Comparison of ENCODE assay signal across 1 cellular context in genomic region chrX:153972368-153973126, GRCh38.
TF ChIP-seq lines count a peak whose summit lies in the region.

A gene with protein sequence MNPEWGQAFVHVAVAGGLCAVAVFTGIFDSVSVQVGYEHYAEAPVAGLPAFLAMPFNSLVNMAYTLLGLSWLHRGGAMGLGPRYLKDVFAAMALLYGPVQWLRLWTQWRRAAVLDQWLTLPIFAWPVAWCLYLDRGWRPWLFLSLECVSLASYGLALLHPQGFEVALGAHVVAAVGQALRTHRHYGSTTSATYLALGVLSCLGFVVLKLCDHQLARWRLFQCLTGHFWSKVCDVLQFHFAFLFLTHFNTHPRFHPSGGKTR (plus strand): TSS chrX:153972754. CDS start chrX:153982063, 9,309 bp downstream.

TF ChIP-seq in H1, 55 proteins besides CTCF, POLR2A, EP300 and RAD21 (continued from another document):
- no peak for TF ChIP-seq KDM5A (IDR thresholded peaks at IDR 0.05; ENCODE audit: low read length)
- peak; percentile 68 for TF ChIP-seq POLR2AphosphoS5 (IDR thresholded peaks at IDR 0.05; ENCODE audit: low read depth, low read length)
- peak; percentile 78 for TF ChIP-seq CREB1 (IDR thresholded peaks at IDR 0.05)
- TF ChIP-seq SIRT6 (IDR thresholded peaks at IDR 0.05; ENCODE audit: low read length): no peak
- TF ChIP-seq TBP (IDR thresholded peaks at IDR 0.05; ENCODE audit: low read depth, low read length): 0 out of 2 replicates have a peak, but pooled peaks have one; percentile 23
TF ChIP-seq in H1: peak in this region for 6.
